ENCODE assay signal across 11 cellular contexts in genomic region chr10:124653811-124654651, GRCh38.
DNase-seq lines count a peak whose midpoint lies in the region; ATAC-seq, FAIRE-seq and TF ChIP-seq lines count a peak whose summit lies in the region.
"Had no signal": no experiment of that assay in that cellular context is flagged by ENCODE, and none has a peak within 500 bp of the region (broad histone marks: within the 10 kb centered on the region; RNA-seq: fewer than 3 reads in every experiment).

No MANE protein-coding gene starts in this region.

- no peak for TF ChIP-seq EP300 in stomach (IDR thresholded peaks at IDR 0.05)

- no peak overlapping the region for H3K9ac ChIP-seq in kidney (ENCODE audit: low read length in 2 of 2)

- WGBS in stomach, 5 donors, result 67 to 76% (median 71%) methylated on average over 14 to 17 of the region's 17 CpGs

- intact Hi-C loops in breast epithelium (cut with DNase I; ENCODE audit: low total_unique reads) (loop anchor here (10.0 kb wide), 1 partner anchor 81 kb away; no protein-coding TSS in a partner anchor), kidney (cut with DNase I) (no loop called here), stomach (cut with DNase I; ENCODE audit: low total_unique reads) (no loop called here)

- H3K4me3 ChIP-seq in breast epithelium (no peak overlapping the region), kidney (ENCODE audit: low read length in 2 of 2) (no peak overlapping the region), stomach (no peak overlapping the region)
- H3K4me3 ChIP-seq: HAP-1 had no signal

- FAIRE-seq in kidney (lab: Jason Lieb, UNC), result no peak

- ATAC-seq in HG03097 (IDR thresholded peaks at IDR 0.05; ENCODE audit: low FRiP score, unreplicated experiment) (no peak), HG02642 (IDR thresholded peaks at IDR 0.05; ENCODE audit: poor library complexity, unreplicated experiment) (no peak)

- H3K27me3 ChIP-seq in breast epithelium (no peaks in the 10 kb centered on the region), stomach (no peaks in the 10 kb centered on the region)

- TF ChIP-seq CTCF in breast epithelium (IDR thresholded peaks at IDR 0.05), result no peak
- TF ChIP-seq CTCF in kidney (IDR thresholded peaks at IDR 0.05; ENCODE audit: borderline replicate concordance, extremely low read depth, insufficient read depth), result no peak
- no peak for TF ChIP-seq CTCF in stomach (IDR thresholded peaks at IDR 0.05)

- H3K4me1 ChIP-seq in breast epithelium (peaks cover 6 to 23% of the 10 kb centered on the region in 2 donors), kidney (ENCODE audit: control insufficient read depth in 1 of 2, insufficient read depth in 1 of 2, low read depth in 1 of 2, low read length in 2 of 2) (peaks cover 17 to 36% of the 10 kb centered on the region in 2 donors), stomach (peaks cover 42 to 96% (median 58%) of the 10 kb centered on the region in 4 donors)
- H3K4me1 ChIP-seq: HAP-1 had no signal

- TF ChIP-seq POLR2A in breast epithelium (IDR thresholded peaks at IDR 0.05) (no peak), stomach (IDR thresholded peaks at IDR 0.05) (no peak)

- H3K9me3 ChIP-seq in breast epithelium, result no peaks in the 10 kb centered on the region
- H3K9me3 ChIP-seq in kidney (ENCODE audit: control insufficient read depth in 1 of 2, low read length in 2 of 2), result no peaks in the 10 kb centered on the region
- H3K9me3 ChIP-seq in stomach, result no peaks in the 10 kb centered on the region
- H3K9me3 ChIP-seq: HAP-1 had no signal

- H3K36me3 ChIP-seq in breast epithelium, result no peaks in the 10 kb centered on the region
- peaks cover 0 to 4% of the 10 kb centered on the region in 2 donors for H3K36me3 ChIP-seq in kidney (ENCODE audit: control insufficient read depth in 1 of 2, insufficient read depth in 2 of 2, low read length in 2 of 2)
- peaks cover 0 to 10% (median 5%) of the 10 kb centered on the region in 4 donors for H3K36me3 ChIP-seq in stomach
- H3K36me3 ChIP-seq: HAP-1 had no signal

- H3K27ac ChIP-seq in breast epithelium (peak overlapping the region; percentile 79 to 80), kidney (ENCODE audit: low read depth in 2 of 2, low read length in 2 of 2) (peak overlapping the region; percentile 42 to 68), stomach (peak overlapping the region; percentile 26 to 72 (median 46))

- DNase-seq in NCI-H1092 treated with DMSO at 0.1 percent for 48 hours (lab: John Stamatoyannopoulos, UW), result peak; percentile 56
- no peak for DNase-seq in breast epithelium (ENCODE audit: low spot score in 2 of 2)
- no peak for DNase-seq in kidney
- peak; percentile 64 for DNase-seq in stomach
- DNase-seq in HUDEP-2 (lab: John Stamatoyannopoulos, UW; ENCODE audit: unreplicated experiment in 76 of 76), result no peak
- DNase-seq in stimulated activated CD4-positive, alpha-beta T cell treated with anti-CD3 and anti-CD28 coated beads, Interleukin-12 subunit alpha, Interleukin-12 subunit beta, amount 100 ng/mL, for 4 hours, result no peak
- DNase-seq: activated naive CD4-positive, alpha-beta T cell treated with anti-CD3 and anti-CD28 coated beads for 36 hours; NCI-H1930 had no signal

Comparison
In these comparisons a context has a peak if more than half of its experiments do, and no peak if none do; other contexts are left out.
1. DNase-seq: peak in NCI-H1092 treated with DMSO at 0.1 percent for 48 hours (single experiment) and stomach (single experiment); none in breast epithelium (0 of 2), kidney (single experiment), HUDEP-2 (0 of 76) and stimulated activated CD4-positive, alpha-beta T cell treated with anti-CD3 and anti-CD28 coated beads, Interleukin-12 subunit alpha, Interleukin-12 subunit beta, amount 100 ng/mL, for 4 hours (single experiment).
2. Peak in every context shown above with its lines, with median percentiles within 50 percentile points of each other: H3K27ac ChIP-seq.